In genomic region chr11:70544774-70545625, GRCh38 we compare ENCODE assay signal across 16 cellular contexts.
A peak's percentile ranks its signal among the peaks of the same experiment; 100 is the strongest.
DNase-seq lines count a peak whose midpoint lies in the region; ATAC-seq and TF ChIP-seq lines count a peak whose summit lies in the region.
"Had no signal": no experiment of that assay in that cellular context is flagged by ENCODE, and none has a peak within 500 bp of the region (broad histone marks: within the 10 kb centered on the region; RNA-seq: fewer than 3 reads in every experiment).

No MANE protein-coding gene starts in this region.

- H3K23ac ChIP-seq in IMR-90 (ENCODE audit: low read depth, low read length) = no peak overlapping the region

- H3K56ac ChIP-seq in IMR-90 (ENCODE audit: extremely low read depth, insufficient read depth, low read length) = no peak overlapping the region

- dilution Hi-C loops in IMR-90 (cut with HindIII; ENCODE audit: low sequenced_read_pairs, unreplicated experiment) = no loop called here

- H3K27me3 ChIP-seq in IMR-90 (ENCODE audit: control insufficient read depth, insufficient read depth, low read length) = no peaks in the 10 kb centered on the region; the same call in 1 of the 2 replicates
- H3K27me3 ChIP-seq in sigmoid colon = no peaks in the 10 kb centered on the region

- ATAC-seq in IMR-90 (ENCODE audit: low read depth) (peak; percentile 87), HG02610 (IDR thresholded peaks at IDR 0.05; ENCODE audit: unreplicated experiment) (no peak)
- ATAC-seq: mucosa of descending colon; stimulated activated effector memory CD8-positive, alpha-beta T cell treated with anti-CD3 and anti-CD28 coated beads, Interleukin-12 subunit alpha, Interleukin-12 subunit beta, amount 100 ng/mL, for 72 hours; T-cell had no signal

- TF ChIP-seq CTCF in IMR-90 (conservative IDR thresholded peaks at IDR 0.05; ENCODE audit: low read depth, low read length) = no peak
- TF ChIP-seq CTCF in sigmoid colon (IDR thresholded peaks at IDR 0.05) = no peak

- H2AFZ ChIP-seq in IMR-90 (replicated peaks; ENCODE audit: low read length, poor library complexity) = peak overlapping the region; percentile 51

- no peak overlapping the region for H3K27ac ChIP-seq in IMR-90 (ENCODE audit: insufficient read depth, low read length)
- H3K27ac ChIP-seq in sigmoid colon = no peak overlapping the region

- no peak overlapping the region for H3K9ac ChIP-seq in IMR-90 (ENCODE audit: low read depth, low read length)

- no peak overlapping the region for H2BK120ac ChIP-seq in IMR-90 (ENCODE audit: low read depth, low read length)

- H3K4me1 ChIP-seq in IMR-90 (ENCODE audit: control insufficient read depth, insufficient read depth, low read length) (no peaks in the 10 kb centered on the region; the same call in 1 of the 2 replicates), sigmoid colon (no peaks in the 10 kb centered on the region)

- H3K4ac ChIP-seq in IMR-90 (ENCODE audit: low read depth, low read length) = no peak overlapping the region

- WGBS in IMR-90 (ENCODE audit: extremely low coverage in 2 of 2, insufficient read length in 1 of 2), 2 experiments = 44% methylated on average over 17 of the region's 37 CpGs; no CpG with 5 or more reads in 1 of the 2 experiments
- 79 to 89% methylated on average over 37 of the region's 37 CpGs for WGBS in sigmoid colon, 2 donors

- no peak overlapping the region for H3K4me2 ChIP-seq in IMR-90 (ENCODE audit: low read depth, low read length)

- no peak overlapping the region for H4K8ac ChIP-seq in IMR-90 (ENCODE audit: low read depth in 2 of 2, low read length in 2 of 2)

- no peak overlapping the region for H4K5ac ChIP-seq in IMR-90 (ENCODE audit: low read depth, low read length)

- TF ChIP-seq EP300 in sigmoid colon (IDR thresholded peaks at IDR 0.05) = no peak

- H2AK9ac ChIP-seq in IMR-90 (replicated peaks; ENCODE audit: low read depth, low read length, poor library complexity) = no peak overlapping the region

- in situ Hi-C loops in IMR-90 (cut with MboI; ENCODE audit: low sequenced_read_pairs) = no loop called here

- no peak overlapping the region for H2BK5ac ChIP-seq in IMR-90 (ENCODE audit: low read depth, low read length, poor library complexity, severe bottlenecking)

- CTCF ChIA-PET in IMR-90 (lab: Yijun Ruan, JAX) = interaction anchor here (2.5 kb wide), 1 partner anchor 23 kb away, joined by 7 read pairs; no protein-coding TSS in a partner anchor

- no peak overlapping the region for H2BK20ac ChIP-seq in IMR-90 (ENCODE audit: low read depth, low read length)

- DNase-seq in AG08396 (ENCODE audit: low spot score) (peak; percentile 82), IMR-90 (peak; percentile 23), ecto neural progenitor cell (ENCODE audit: low spot score) (peak; percentile 82), midbrain (lab: John Stamatoyannopoulos, UW) (peak; percentile 12), sigmoid colon (no peak), SIG-M5 (lab: John Stamatoyannopoulos, UW) (no peak)
- no peak for DNase-seq in activated CD4-positive, alpha-beta T cell treated with anti-CD3 and anti-CD28 coated beads for 1 hour
- DNase-seq: activated CD4-positive, alpha-beta T cell treated with anti-CD3 and anti-CD28 coated beads, Interleukin-2, amount 10 ng/mL, durations not matched to agents 24 days and 14 days; AML-193; DND-41; immature natural killer cell; stimulated activated CD4-positive, alpha-beta T cell treated with anti-CD3 and anti-CD28 coated beads, Interleukin-4, amount 100 ng/mL, for 24 hours; T-cell had no signal

- POLR2A ChIA-PET in IMR-90 (lab: Charles Lee; ENCODE audit: unreplicated experiment) = no interaction called here

- no peaks in the 10 kb centered on the region for H3K9me1 ChIP-seq in IMR-90 (ENCODE audit: insufficient read depth, low read length)

- no peak overlapping the region for H3K14ac ChIP-seq in IMR-90 (replicated peaks; ENCODE audit: low read depth, low read length)

- no peaks in the 10 kb centered on the region for H3K36me3 ChIP-seq in IMR-90 (ENCODE audit: control insufficient read depth, insufficient read depth, low read length)
- H3K36me3 ChIP-seq in sigmoid colon = no peaks in the 10 kb centered on the region

- no peaks in the 10 kb centered on the region for H3K79me1 ChIP-seq in IMR-90 (ENCODE audit: low read depth in 1 of 2, low read length in 2 of 2)

- no TSS peak for BruUV-seq in IMR-90 (replicated peaks; lab: Mats Ljungman, UMichigan)

- H2AK5ac ChIP-seq in IMR-90 (ENCODE audit: low read depth, low read length) = no peak overlapping the region

- intact Hi-C loops in IMR-90 (cut with micrococcal nuclease) (no loop called here), sigmoid colon (cut with DNase I) (no loop called here)

- no peaks in the 10 kb centered on the region; the same call in 1 of the 2 replicates for H4K20me1 ChIP-seq in IMR-90 (ENCODE audit: insufficient read depth, low read length)

- no peak overlapping the region for H3K18ac ChIP-seq in IMR-90 (ENCODE audit: low read depth, low read length)

- TF ChIP-seq RAD21 in IMR-90 (IDR thresholded peaks at IDR 0.05; ENCODE audit: low read length) = no peak

- H3K9me3 ChIP-seq in IMR-90 (ENCODE audit: control insufficient read depth, insufficient read depth, low read length) (peaks cover 5% of the 10 kb centered on the region), sigmoid colon (no peaks in the 10 kb centered on the region)
- H3K9me3 ChIP-seq: mucosa of descending colon had no signal

- no peak overlapping the region for H3K4me3 ChIP-seq in IMR-90 (ENCODE audit: insufficient read depth, low read depth, low read length)
- no peak overlapping the region for H3K4me3 ChIP-seq in sigmoid colon
- H3K4me3 ChIP-seq: mucosa of descending colon had no signal

- no peak overlapping the region for H2BK15ac ChIP-seq in IMR-90 (ENCODE audit: low read depth, low read length)

- H4K91ac ChIP-seq in IMR-90 (ENCODE audit: insufficient read depth, low read depth, low read length) = no peak overlapping the region

- no peak for TF ChIP-seq POLR2A in IMR-90 (IDR thresholded peaks at IDR 0.05; ENCODE audit: low read depth, low read length)
- TF ChIP-seq POLR2A in sigmoid colon (IDR thresholded peaks at IDR 0.05) = no peak

TF ChIP-seq in IMR-90, 13 proteins besides CTCF, POLR2A, EP300 and RAD21:
- peak; percentile 38; the same call in 1 of the 2 replicates for TF ChIP-seq MAZ (IDR thresholded peaks at IDR 0.05; ENCODE audit: borderline replicate concordance, low read depth, low read length)
- TF ChIP-seq BHLHE40 (IDR thresholded peaks at IDR 0.05; ENCODE audit: low read depth, low read length) = no peak
- no peak for TF ChIP-seq FOS (IDR thresholded peaks at IDR 0.05; ENCODE audit: low read depth, low read length)

Comparison
In these comparisons a context has a peak if more than half of its experiments do, and no peak if none do; other contexts are left out.
1. DNase-seq: peak in AG08396 (single experiment), IMR-90 (single experiment), ecto neural progenitor cell (single experiment) and midbrain (single experiment); none in sigmoid colon (single experiment), SIG-M5 (single experiment) and activated CD4-positive, alpha-beta T cell treated with anti-CD3 and anti-CD28 coated beads for 1 hour (single experiment).